In genomic region chr5:72955768-72956323, GRCh38 we compare ENCODE assay signal across 1 cellular context.
TF ChIP-seq lines count a peak whose summit lies in the region.

A gene with protein sequence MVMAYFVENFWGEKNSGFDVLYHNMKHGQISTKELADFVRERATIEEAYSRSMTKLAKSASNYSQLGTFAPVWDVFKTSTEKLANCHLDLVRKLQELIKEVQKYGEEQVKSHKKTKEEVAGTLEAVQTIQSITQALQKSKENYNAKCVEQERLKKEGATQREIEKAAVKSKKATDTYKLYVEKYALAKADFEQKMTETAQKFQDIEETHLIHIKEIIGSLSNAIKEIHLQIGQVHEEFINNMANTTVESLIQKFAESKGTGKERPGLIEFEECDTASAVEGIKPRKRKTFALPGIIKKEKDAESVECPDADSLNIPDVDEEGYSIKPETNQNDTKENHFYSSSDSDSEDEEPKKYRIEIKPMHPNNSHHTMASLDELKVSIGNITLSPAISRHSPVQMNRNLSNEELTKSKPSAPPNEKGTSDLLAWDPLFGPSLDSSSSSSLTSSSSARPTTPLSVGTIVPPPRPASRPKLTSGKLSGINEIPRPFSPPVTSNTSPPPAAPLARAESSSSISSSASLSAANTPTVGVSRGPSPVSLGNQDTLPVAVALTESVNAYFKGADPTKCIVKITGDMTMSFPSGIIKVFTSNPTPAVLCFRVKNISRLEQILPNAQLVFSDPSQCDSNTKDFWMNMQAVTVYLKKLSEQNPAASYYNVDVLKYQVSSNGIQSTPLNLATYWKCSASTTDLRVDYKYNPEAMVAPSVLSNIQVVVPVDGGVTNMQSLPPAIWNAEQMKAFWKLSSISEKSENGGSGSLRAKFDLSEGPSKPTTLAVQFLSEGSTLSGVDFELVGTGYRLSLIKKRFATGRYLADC (plus strand): TSS chr5:72956041. CDS start chr5:72956097, 56 bp downstream.

TF ChIP-seq in K562, 482 proteins besides CTCF, POLR2A, EP300 and RAD21 (continued from another document and continues in another):
- TF ChIP-seq, protein P1, sequence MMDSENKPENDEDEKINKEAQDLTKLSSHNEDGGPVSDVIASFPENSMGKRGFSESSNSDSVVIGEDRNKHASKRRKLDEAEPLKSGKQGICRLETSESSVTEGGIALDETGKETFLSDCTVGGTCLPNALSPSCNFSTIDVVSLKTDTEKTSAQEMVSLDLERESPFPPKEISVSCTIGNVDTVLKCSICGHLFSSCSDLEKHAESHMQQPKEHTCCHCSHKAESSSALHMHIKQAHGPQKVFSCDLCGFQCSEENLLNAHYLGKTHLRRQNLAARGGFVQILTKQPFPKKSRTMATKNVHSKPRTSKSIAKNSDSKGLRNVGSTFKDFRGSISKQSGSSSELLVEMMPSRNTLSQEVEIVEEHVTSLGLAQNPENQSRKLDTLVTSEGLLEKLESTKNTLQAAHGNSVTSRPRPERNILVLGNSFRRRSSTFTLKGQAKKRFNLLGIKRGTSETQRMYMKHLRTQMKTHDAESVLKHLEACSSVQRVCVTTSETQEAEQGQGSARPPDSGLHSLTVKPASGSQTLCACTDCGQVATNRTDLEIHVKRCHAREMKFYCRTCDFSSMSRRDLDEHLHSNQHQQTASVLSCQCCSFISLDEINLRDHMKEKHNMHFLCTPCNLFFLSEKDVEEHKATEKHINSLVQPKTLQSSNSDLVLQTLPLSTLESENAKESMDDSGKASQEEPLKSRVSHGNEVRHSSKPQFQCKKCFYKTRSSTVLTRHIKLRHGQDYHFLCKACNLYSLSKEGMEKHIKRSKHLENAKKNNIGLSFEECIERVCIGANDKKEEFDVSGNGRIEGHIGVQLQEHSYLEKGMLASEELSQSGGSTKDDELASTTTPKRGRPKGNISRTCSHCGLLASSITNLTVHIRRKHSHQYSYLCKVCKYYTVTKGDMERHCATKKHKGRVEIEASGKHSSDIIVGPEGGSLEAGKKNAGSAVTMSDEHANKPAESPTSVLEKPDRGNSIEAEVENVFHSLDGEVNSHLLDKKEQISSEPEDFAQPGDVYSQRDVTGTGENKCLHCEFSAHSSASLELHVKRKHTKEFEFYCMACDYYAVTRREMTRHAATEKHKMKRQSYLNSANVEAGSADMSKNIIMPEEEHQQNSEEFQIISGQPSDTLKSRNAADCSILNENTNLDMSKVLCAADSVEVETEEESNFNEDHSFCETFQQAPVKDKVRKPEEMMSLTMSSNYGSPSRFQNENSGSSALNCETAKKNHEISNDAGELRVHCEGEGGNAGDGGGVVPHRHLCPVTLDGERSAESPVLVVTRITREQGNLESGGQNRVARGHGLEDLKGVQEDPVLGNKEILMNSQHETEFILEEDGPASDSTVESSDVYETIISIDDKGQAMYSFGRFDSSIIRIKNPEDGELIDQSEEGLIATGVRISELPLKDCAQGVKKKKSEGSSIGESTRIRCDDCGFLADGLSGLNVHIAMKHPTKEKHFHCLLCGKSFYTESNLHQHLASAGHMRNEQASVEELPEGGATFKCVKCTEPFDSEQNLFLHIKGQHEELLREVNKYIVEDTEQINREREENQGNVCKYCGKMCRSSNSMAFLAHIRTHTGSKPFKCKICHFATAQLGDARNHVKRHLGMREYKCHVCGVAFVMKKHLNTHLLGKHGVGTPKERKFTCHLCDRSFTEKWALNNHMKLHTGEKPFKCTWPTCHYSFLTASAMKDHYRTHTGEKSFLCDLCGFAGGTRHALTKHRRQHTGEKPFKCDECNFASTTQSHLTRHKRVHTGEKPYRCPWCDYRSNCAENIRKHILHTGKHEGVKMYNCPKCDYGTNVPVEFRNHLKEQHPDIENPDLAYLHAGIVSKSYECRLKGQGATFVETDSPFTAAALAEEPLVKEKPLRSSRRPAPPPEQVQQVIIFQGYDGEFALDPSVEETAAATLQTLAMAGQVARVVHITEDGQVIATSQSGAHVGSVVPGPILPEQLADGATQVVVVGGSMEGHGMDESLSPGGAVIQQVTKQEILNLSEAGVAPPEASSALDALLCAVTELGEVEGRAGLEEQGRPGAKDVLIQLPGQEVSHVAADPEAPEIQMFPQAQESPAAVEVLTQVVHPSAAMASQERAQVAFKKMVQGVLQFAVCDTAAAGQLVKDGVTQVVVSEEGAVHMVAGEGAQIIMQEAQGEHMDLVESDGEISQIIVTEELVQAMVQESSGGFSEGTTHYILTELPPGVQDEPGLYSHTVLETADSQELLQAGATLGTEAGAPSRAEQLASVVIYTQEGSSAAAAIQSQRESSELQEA (IDR thresholded peaks at IDR 0.05; ENCODE audit: low read depth): no peak
- TF ChIP-seq GTF2F1 (IDR thresholded peaks at IDR 0.05; ENCODE audit: low read depth, low read length) (0 out of 2 replicates have a peak, but pooled peaks have one; percentile 41), ATF3 (IDR thresholded peaks at IDR 0.05) (no peak), ATF3 (CRISPR knock-in tag; conservative IDR thresholded peaks at IDR 0.05) (no peak), ZNF143 (CRISPR knock-in tag; IDR thresholded peaks at IDR 0.05) (no peak), ZNF282 (CRISPR knock-in tag; IDR thresholded peaks at IDR 0.05) (no peak), RHOXF2B (CRISPR knock-in tag; conservative IDR thresholded peaks at IDR 0.05) (no peak), BRF2 (IDR thresholded peaks at IDR 0.05; ENCODE audit: borderline replicate concordance, insufficient read depth, insufficient read length) (no peak), CXXC5 (CRISPR knock-in tag; IDR thresholded peaks at IDR 0.05) (peak; percentile 91), RBFOX2 (IDR thresholded peaks at IDR 0.05; ENCODE audit: low read depth, low read length) (peak; percentile 94), FOXJ2 (tag; IDR thresholded peaks at IDR 0.05) (peak; percentile 41; the same call in 1 of the 2 replicates), CEBPB (tag; IDR thresholded peaks at IDR 0.05) (no peak), JUNB (CRISPR knock-in tag; conservative IDR thresholded peaks at IDR 0.05) (no peak), NFIX (CRISPR knock-in tag; IDR thresholded peaks at IDR 0.05; ENCODE audit: low read depth) (no peak), CBFA2T3 (IDR thresholded peaks at IDR 0.05) (no peak), THRA (IDR thresholded peaks at IDR 0.05) (no peak), SMARCA4 (IDR thresholded peaks at IDR 0.05) (no peak), ELF4 (CRISPR knock-in tag; IDR thresholded peaks at IDR 0.05) (no peak), GTF2B (IDR thresholded peaks at IDR 0.05; ENCODE audit: extremely low read depth, insufficient read length) (no peak), ZNF583 (CRISPR knock-in tag; IDR thresholded peaks at IDR 0.05) (0 out of 2 replicates have a peak, but pooled peaks have one; percentile 22), CHAMP1 (IDR thresholded peaks at IDR 0.05) (no peak), EZH2 (IDR thresholded peaks at IDR 0.05; ENCODE audit: borderline replicate concordance, low read depth, low read length) (no peak), CBX1 (IDR thresholded peaks at IDR 0.05; ENCODE audit: low read depth) (peak; percentile 40; the same call in 1 of the 2 replicates), GATAD2B (IDR thresholded peaks at IDR 0.05; ENCODE audit: borderline replicate concordance) (no peak), HCFC1 (IDR thresholded peaks at IDR 0.05; ENCODE audit: low read depth, low read length) (peak; percentile 49; the same call in 1 of the 2 replicates), ERF (CRISPR knock-in tag; IDR thresholded peaks at IDR 0.05) (peak; percentile 39; the same call in 1 of the 2 replicates), MIER1 (IDR thresholded peaks at IDR 0.05; ENCODE audit: low read depth) (no peak), HNRNPUL1 (IDR thresholded peaks at IDR 0.05; ENCODE audit: low read length) (no peak), ZKSCAN3 (CRISPR knock-in tag; IDR thresholded peaks at IDR 0.05) (no peak), FOXK2 (conservative IDR thresholded peaks at IDR 0.05 in 1 of 2, IDR thresholded peaks at IDR 0.05 in 1 of 2; ENCODE audit: low read depth in 2 of 2) (peak; percentile 93)
- TF ChIP-seq, protein P2, sequence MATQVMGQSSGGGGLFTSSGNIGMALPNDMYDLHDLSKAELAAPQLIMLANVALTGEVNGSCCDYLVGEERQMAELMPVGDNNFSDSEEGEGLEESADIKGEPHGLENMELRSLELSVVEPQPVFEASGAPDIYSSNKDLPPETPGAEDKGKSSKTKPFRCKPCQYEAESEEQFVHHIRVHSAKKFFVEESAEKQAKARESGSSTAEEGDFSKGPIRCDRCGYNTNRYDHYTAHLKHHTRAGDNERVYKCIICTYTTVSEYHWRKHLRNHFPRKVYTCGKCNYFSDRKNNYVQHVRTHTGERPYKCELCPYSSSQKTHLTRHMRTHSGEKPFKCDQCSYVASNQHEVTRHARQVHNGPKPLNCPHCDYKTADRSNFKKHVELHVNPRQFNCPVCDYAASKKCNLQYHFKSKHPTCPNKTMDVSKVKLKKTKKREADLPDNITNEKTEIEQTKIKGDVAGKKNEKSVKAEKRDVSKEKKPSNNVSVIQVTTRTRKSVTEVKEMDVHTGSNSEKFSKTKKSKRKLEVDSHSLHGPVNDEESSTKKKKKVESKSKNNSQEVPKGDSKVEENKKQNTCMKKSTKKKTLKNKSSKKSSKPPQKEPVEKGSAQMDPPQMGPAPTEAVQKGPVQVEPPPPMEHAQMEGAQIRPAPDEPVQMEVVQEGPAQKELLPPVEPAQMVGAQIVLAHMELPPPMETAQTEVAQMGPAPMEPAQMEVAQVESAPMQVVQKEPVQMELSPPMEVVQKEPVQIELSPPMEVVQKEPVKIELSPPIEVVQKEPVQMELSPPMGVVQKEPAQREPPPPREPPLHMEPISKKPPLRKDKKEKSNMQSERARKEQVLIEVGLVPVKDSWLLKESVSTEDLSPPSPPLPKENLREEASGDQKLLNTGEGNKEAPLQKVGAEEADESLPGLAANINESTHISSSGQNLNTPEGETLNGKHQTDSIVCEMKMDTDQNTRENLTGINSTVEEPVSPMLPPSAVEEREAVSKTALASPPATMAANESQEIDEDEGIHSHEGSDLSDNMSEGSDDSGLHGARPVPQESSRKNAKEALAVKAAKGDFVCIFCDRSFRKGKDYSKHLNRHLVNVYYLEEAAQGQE (CRISPR knock-in tag; IDR thresholded peaks at IDR 0.05; ENCODE audit: low read depth): no peak
- TF ChIP-seq, protein P3, sequence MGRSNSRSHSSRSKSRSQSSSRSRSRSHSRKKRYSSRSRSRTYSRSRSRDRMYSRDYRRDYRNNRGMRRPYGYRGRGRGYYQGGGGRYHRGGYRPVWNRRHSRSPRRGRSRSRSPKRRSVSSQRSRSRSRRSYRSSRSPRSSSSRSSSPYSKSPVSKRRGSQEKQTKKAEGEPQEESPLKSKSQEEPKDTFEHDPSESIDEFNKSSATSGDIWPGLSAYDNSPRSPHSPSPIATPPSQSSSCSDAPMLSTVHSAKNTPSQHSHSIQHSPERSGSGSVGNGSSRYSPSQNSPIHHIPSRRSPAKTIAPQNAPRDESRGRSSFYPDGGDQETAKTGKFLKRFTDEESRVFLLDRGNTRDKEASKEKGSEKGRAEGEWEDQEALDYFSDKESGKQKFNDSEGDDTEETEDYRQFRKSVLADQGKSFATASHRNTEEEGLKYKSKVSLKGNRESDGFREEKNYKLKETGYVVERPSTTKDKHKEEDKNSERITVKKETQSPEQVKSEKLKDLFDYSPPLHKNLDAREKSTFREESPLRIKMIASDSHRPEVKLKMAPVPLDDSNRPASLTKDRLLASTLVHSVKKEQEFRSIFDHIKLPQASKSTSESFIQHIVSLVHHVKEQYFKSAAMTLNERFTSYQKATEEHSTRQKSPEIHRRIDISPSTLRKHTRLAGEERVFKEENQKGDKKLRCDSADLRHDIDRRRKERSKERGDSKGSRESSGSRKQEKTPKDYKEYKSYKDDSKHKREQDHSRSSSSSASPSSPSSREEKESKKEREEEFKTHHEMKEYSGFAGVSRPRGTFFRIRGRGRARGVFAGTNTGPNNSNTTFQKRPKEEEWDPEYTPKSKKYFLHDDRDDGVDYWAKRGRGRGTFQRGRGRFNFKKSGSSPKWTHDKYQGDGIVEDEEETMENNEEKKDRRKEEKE (IDR thresholded peaks at IDR 0.05; ENCODE audit: borderline replicate concordance in 1 of 2, control insufficient read depth in 1 of 2, low read depth in 2 of 2, low read length in 1 of 2): no peak
